In genomic region chr2:73436019-73436418, GRCh38 we compare ENCODE assay signal across 30 cellular contexts.
"Had no signal": no experiment of that assay in that cellular context is flagged by ENCODE, and none has a peak within 500 bp of the region (broad histone marks: within the 10 kb centered on the region; RNA-seq: fewer than 3 reads in every experiment).

No MANE protein-coding gene starts in this region.

- H3K4me3 ChIP-seq: PC-9 had no signal

- FAIRE-seq: bronchial epithelial cell, RCC 7860 had no signal

- H2AFZ ChIP-seq: PC-9 had no signal

- H3K27ac ChIP-seq: PC-9, WERI-Rb-1 had no signal

- H3K4me1 Mint-ChIP-seq: activated CD4-positive, alpha-beta T cell treated with anti-CD3 and anti-CD28 coated beads for 36 hours; activated CD4-positive, alpha-beta T cell treated with anti-CD3 and anti-CD28 coated beads, Interleukin-2, amount 10 ng/mL, durations not matched to agents 7 days and 5 days; activated naive CD4-positive, alpha-beta T cell treated with anti-CD3 and anti-CD28 coated beads, Interleukin-2, amount 50 U/mL, for 24 hours; activated naive CD8-positive, alpha-beta T cell treated with anti-CD3 and anti-CD28 coated beads, Interleukin-2, amount 10 ng/mL, durations not matched to agents 7 days and 5 days; brain had no signal

- H3K4me3 Mint-ChIP-seq: activated CD4-positive, alpha-beta T cell treated with anti-CD3 and anti-CD28 coated beads for 36 hours; activated CD4-positive, alpha-beta T cell treated with anti-CD3 and anti-CD28 coated beads, Interleukin-2, amount 10 ng/mL, durations not matched to agents 7 days and 5 days; activated CD8-positive, alpha-beta T cell treated with anti-CD3 and anti-CD28 coated beads, Interleukin-2, amount 10 ng/mL, durations not matched to agents 7 days and 5 days; activated naive CD4-positive, alpha-beta T cell treated with anti-CD3 and anti-CD28 coated beads, Interleukin-2, amount 50 U/mL, for 24 hours; activated naive CD8-positive, alpha-beta T cell treated with anti-CD3 and anti-CD28 coated beads, Interleukin-2, amount 10 ng/mL, durations not matched to agents 7 days and 5 days; activated T-cell treated with anti-CD3 and anti-CD28 coated beads, Interleukin-2, amount 50 U/mL, for 24 hours; brain had no signal

- H3K27me3 Mint-ChIP-seq: activated CD4-positive, alpha-beta T cell treated with anti-CD3 and anti-CD28 coated beads for 36 hours; activated CD4-positive, alpha-beta T cell treated with anti-CD3 and anti-CD28 coated beads, Interleukin-2, amount 10 ng/mL, durations not matched to agents 7 days and 5 days; activated naive CD4-positive, alpha-beta T cell treated with anti-CD3 and anti-CD28 coated beads, Interleukin-2, amount 50 U/mL, for 24 hours; activated naive CD8-positive, alpha-beta T cell treated with anti-CD3 and anti-CD28 coated beads, Interleukin-2, amount 10 ng/mL, durations not matched to agents 7 days and 5 days; activated T-cell treated with anti-CD3 and anti-CD28 coated beads, Interleukin-2, amount 50 U/mL, for 24 hours; brain had no signal

- H3K27ac Mint-ChIP-seq: activated CD4-positive, alpha-beta T cell treated with anti-CD3 and anti-CD28 coated beads for 36 hours; activated CD4-positive, alpha-beta T cell treated with anti-CD3 and anti-CD28 coated beads, Interleukin-2, amount 10 ng/mL, durations not matched to agents 7 days and 5 days; activated CD8-positive, alpha-beta T cell treated with anti-CD3 and anti-CD28 coated beads, Interleukin-2, amount 10 ng/mL, durations not matched to agents 7 days and 5 days; activated naive CD4-positive, alpha-beta T cell treated with anti-CD3 and anti-CD28 coated beads, Interleukin-2, amount 50 U/mL, for 24 hours; activated naive CD8-positive, alpha-beta T cell treated with anti-CD3 and anti-CD28 coated beads, Interleukin-2, amount 10 ng/mL, durations not matched to agents 7 days and 5 days; activated T-cell treated with anti-CD3 and anti-CD28 coated beads, Interleukin-2, amount 50 U/mL, for 24 hours; activated T-helper 2 cell treated with anti-CD3 and anti-CD28 coated beads, Interferon-gamma antibody, Interleukin-2, Interleukin-4, amounts not matched to agents 10 μg/mL and 5 μg/mL and 100 μg/mL, durations not matched to agents 14 hours and 24 hours and 36 hours; brain had no signal

- H3K9me3 Mint-ChIP-seq: activated CD4-positive, alpha-beta T cell treated with anti-CD3 and anti-CD28 coated beads, Interleukin-2, amount 10 ng/mL, durations not matched to agents 7 days and 5 days; activated naive CD4-positive, alpha-beta T cell treated with anti-CD3 and anti-CD28 coated beads, Interleukin-2, amount 50 U/mL, for 24 hours; activated naive CD8-positive, alpha-beta T cell treated with anti-CD3 and anti-CD28 coated beads, Interleukin-2, amount 10 ng/mL, durations not matched to agents 7 days and 5 days; activated T-cell treated with anti-CD3 and anti-CD28 coated beads, Interleukin-2, amount 50 U/mL, for 24 hours; activated T-helper 2 cell treated with anti-CD3 and anti-CD28 coated beads, Interferon-gamma antibody, Interleukin-2, Interleukin-4, amounts not matched to agents 10 μg/mL and 5 μg/mL and 100 μg/mL, durations not matched to agents 14 hours and 24 hours and 36 hours had no signal

- DNase-seq: activated CD4-positive, alpha-beta T cell treated with anti-CD3 and anti-CD28 coated beads for 36 hours; activated CD4-positive, alpha-beta T cell treated with anti-CD3 and anti-CD28 coated beads, Interleukin-2, amount 10 ng/mL, durations not matched to agents 7 days and 5 days; activated CD4-positive, alpha-beta T cell treated with anti-CD3 and anti-CD28 coated beads, Interleukin-2, amount 50 U/mL, for 48 hours; activated CD8-positive, alpha-beta T cell treated with anti-CD3 and anti-CD28 coated beads, Interleukin-2, amount 10 ng/mL, durations not matched to agents 7 days and 5 days; activated gamma-delta T cell; activated naive CD4-positive, alpha-beta T cell treated with Interleukin-2 at 50 U/mL for 16 hours; activated naive CD8-positive, alpha-beta T cell treated with anti-CD3 and anti-CD28 coated beads, Interleukin-2, amount 10 ng/mL, durations not matched to agents 7 days and 5 days; activated T-cell treated with anti-CD3 and anti-CD28 coated beads, Interleukin-2, amount 50 U/mL, for 24 hours; caudate nucleus; cerebellar nuclear complex; cortex of kidney; NCI-H1092; NCI-H1436 treated with DMSO at 0.1 percent for 48 hours; NCI-H1694 treated with DMSO at 0.1 percent for 48 hours; NCI-H2029; NCI-H2107; NCI-H2171; NCI-H510A; NCI-H526; NCI-H748 treated with DMSO at 0.1 percent for 48 hours; NK-92 treated with Interleukin-12 subunit alpha and Interleukin-12 subunit beta, amount 100 ng/mL, for 24 hours; PC-9; Right ventricle myocardium superior; T1000; WERI-Rb-1 had no signal

- H3K4me2 ChIP-seq: PC-9 had no signal

- ATAC-seq: activated CD4-positive, alpha-beta T cell treated with anti-CD3 and anti-CD28 coated beads for 36 hours; activated CD8-positive, alpha-beta T cell treated with anti-CD3 and anti-CD28 coated beads, Interleukin-2, amount 10 ng/mL, durations not matched to agents 7 days and 5 days had no signal
